ENCODE assay signal across 39 cellular contexts in the genomic region with DNA sequence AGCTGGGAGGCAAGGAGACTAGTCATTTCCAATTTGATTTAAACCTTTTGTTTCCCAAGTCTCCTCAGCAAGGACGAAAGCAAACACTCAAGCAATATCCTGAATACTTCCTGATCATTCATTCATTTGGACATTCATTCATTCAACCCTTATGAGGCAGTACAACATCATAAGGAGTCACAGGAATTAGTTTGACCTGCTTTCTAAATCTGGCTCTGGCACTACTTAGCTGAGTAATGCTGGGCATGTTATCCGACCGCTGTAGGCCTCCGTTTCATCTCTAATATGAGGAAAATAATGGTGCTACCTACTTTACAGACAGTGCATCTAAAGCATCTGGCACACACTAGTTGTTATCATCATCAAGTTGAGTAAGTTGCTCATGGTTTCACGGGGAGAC. TPM values are rescaled to one million over a fixed set of nuclear protein-coding genes. Genes with fewer than 3 reads are reported as not detected.
"Had no signal": no experiment of that assay in that cellular context is flagged by ENCODE, and none has a peak within 500 bp of the region (broad histone marks: within the 10 kb centered on the region; RNA-seq: fewer than 3 reads in every experiment).

No MANE protein-coding gene starts in this region.

- H3K36me3 ChIP-seq: adrenal gland, ascending aorta, brain microvascular endothelial cell, breast epithelium, cardiac muscle cell had no signal

- DNase-seq: activated effector memory CD4-positive, alpha-beta T cell treated with anti-CD3 and anti-CD28 coated beads, Interleukin-2, amount 50 U/mL, for 16 hours; activated effector memory CD4-positive, alpha-beta T cell treated with Interleukin-2 at 50 U/mL for 16 hours; activated gamma-delta T cell; activated gamma-delta T cell treated with Interleukin-2 at 50 U/mL for 16 hours; activated naive CD4-positive, alpha-beta T cell; activated naive CD4-positive, alpha-beta T cell treated with anti-CD3 and anti-CD28 coated beads for 36 hours; activated naive CD4-positive, alpha-beta T cell treated with anti-CD3 and anti-CD28 coated beads, Interleukin-2, amount 10 ng/mL, durations not matched to agents 7 days and 5 days; activated naive CD4-positive, alpha-beta T cell treated with anti-CD3 and anti-CD28 coated beads, Interleukin-2, amount 50 U/mL, for 16 hours; activated naive CD4-positive, alpha-beta T cell treated with Interleukin-2 at 50 U/mL for 16 hours; activated naive CD8-positive, alpha-beta T cell treated with anti-CD3 and anti-CD28 coated beads for 36 hours; activated naive CD8-positive, alpha-beta T cell treated with anti-CD3 and anti-CD28 coated beads, Interleukin-2, amount 10 ng/mL, durations not matched to agents 7 days and 5 days; activated naive CD8-positive, alpha-beta T cell treated with anti-CD3 and anti-CD28 coated beads, Interleukin-2, amount 50 U/mL, for 24 hours; activated T-cell treated with anti-CD3 and anti-CD28 coated beads, Interleukin-2, amount 50 U/mL, for 1 hour; activated T-cell treated with anti-CD3 and anti-CD28 coated beads, Interleukin-2, amount 50 U/mL, for 24 hours; activated T-cell treated with anti-CD3 and anti-CD28 coated beads, Interleukin-2, amount 50 U/mL, for 4 hours; activated T-cell treated with anti-CD3 and anti-CD28 coated beads, Interleukin-2, amount 50 U/mL, for 48 hours; activated T-cell treated with anti-CD3 and anti-CD28 coated beads, Interleukin-2, amount 50 U/mL, for 72 hours; adrenal gland; amniotic stem cell; amygdala; anterior cingulate cortex; aorta; body of pancreas; brain microvascular endothelial cell; caudate nucleus; central memory CD4-positive, alpha-beta T cell; cerebellar nuclear complex had no signal

- H3K9me3 Mint-ChIP-seq: activated naive CD4-positive, alpha-beta T cell treated with anti-CD3 and anti-CD28 coated beads for 36 hours; activated naive CD4-positive, alpha-beta T cell treated with anti-CD3 and anti-CD28 coated beads, Interleukin-2, amount 10 ng/mL, durations not matched to agents 7 days and 5 days; activated naive CD4-positive, alpha-beta T cell treated with anti-CD3 and anti-CD28 coated beads, Interleukin-2, amount 50 U/mL, for 24 hours; activated naive CD4-positive, alpha-beta T cell treated with anti-CD3 and anti-CD28 coated beads, Interleukin-2, amount 50 U/mL, for 72 hours; activated naive CD8-positive, alpha-beta T cell treated with anti-CD3 and anti-CD28 coated beads for 36 hours; activated naive CD8-positive, alpha-beta T cell treated with anti-CD3 and anti-CD28 coated beads, Interleukin-2, amount 10 ng/mL, durations not matched to agents 7 days and 5 days; activated naive CD8-positive, alpha-beta T cell treated with anti-CD3 and anti-CD28 coated beads, Interleukin-2, amount 50 U/mL, for 24 hours; activated T-cell treated with anti-CD3 and anti-CD28 coated beads, Interleukin-2, amount 50 U/mL, for 24 hours; activated T-cell treated with anti-CD3 and anti-CD28 coated beads, Interleukin-2, amount 50 U/mL, for 4 hours; activated T-helper 1 cell treated with anti-CD3 and anti-CD28 coated beads, Interleukin-12 subunit alpha, Interleukin-12 subunit beta, Interleukin-2, Interleukin-4 antibody, amounts not matched to agents 30 ng/mL and 10 ng/mL and 1 ng/mL, durations not matched to agents 14 hours and 24 hours and 36 hours; activated T-helper 17 cell treated with anti-CD3 and anti-CD28 coated beads, Interleukin-2, amount 50 U/mL, for 72 hours; activated T-helper 2 cell treated with anti-CD3 and anti-CD28 coated beads, Interferon-gamma antibody, Interleukin-2, Interleukin-4, amounts not matched to agents 10 μg/mL and 5 μg/mL and 100 μg/mL, durations not matched to agents 14 hours and 24 hours and 36 hours; brain; central memory CD8-positive, alpha-beta T cell had no signal

- FAIRE-seq: astrocyte had no signal

- H3K27me3 Mint-ChIP-seq: activated naive CD8-positive, alpha-beta T cell treated with anti-CD3 and anti-CD28 coated beads for 36 hours; activated naive CD8-positive, alpha-beta T cell treated with anti-CD3 and anti-CD28 coated beads, Interleukin-2, amount 10 ng/mL, durations not matched to agents 7 days and 5 days; central memory CD8-positive, alpha-beta T cell had no signal

- H3K27ac ChIP-seq: adrenal gland, ascending aorta, body of pancreas, brain microvascular endothelial cell, breast epithelium, cardiac muscle cell had no signal

- H3K36me3 Mint-ChIP-seq: activated naive CD4-positive, alpha-beta T cell treated with anti-CD3 and anti-CD28 coated beads, Interleukin-2, amount 10 ng/mL, durations not matched to agents 7 days and 5 days; activated naive CD4-positive, alpha-beta T cell treated with anti-CD3 and anti-CD28 coated beads, Interleukin-2, amount 50 U/mL, for 24 hours; activated naive CD4-positive, alpha-beta T cell treated with anti-CD3 and anti-CD28 coated beads, Interleukin-2, amount 50 U/mL, for 72 hours; activated naive CD8-positive, alpha-beta T cell; activated naive CD8-positive, alpha-beta T cell treated with anti-CD3 and anti-CD28 coated beads for 36 hours; activated naive CD8-positive, alpha-beta T cell treated with anti-CD3 and anti-CD28 coated beads, Interleukin-2, amount 10 ng/mL, durations not matched to agents 7 days and 5 days; brain had no signal

- H3K4me3 Mint-ChIP-seq: activated naive CD4-positive, alpha-beta T cell treated with anti-CD3 and anti-CD28 coated beads for 36 hours; activated naive CD4-positive, alpha-beta T cell treated with anti-CD3 and anti-CD28 coated beads, Interleukin-2, amount 10 ng/mL, durations not matched to agents 7 days and 5 days; activated naive CD4-positive, alpha-beta T cell treated with anti-CD3 and anti-CD28 coated beads, Interleukin-2, amount 50 U/mL, for 24 hours; activated naive CD8-positive, alpha-beta T cell; activated naive CD8-positive, alpha-beta T cell treated with anti-CD3 and anti-CD28 coated beads for 36 hours; activated naive CD8-positive, alpha-beta T cell treated with anti-CD3 and anti-CD28 coated beads, Interleukin-2, amount 10 ng/mL, durations not matched to agents 7 days and 5 days; activated naive CD8-positive, alpha-beta T cell treated with anti-CD3 and anti-CD28 coated beads, Interleukin-2, amount 50 U/mL, for 24 hours; activated T-cell treated with anti-CD3 and anti-CD28 coated beads, Interleukin-2, amount 50 U/mL, for 24 hours; activated T-cell treated with anti-CD3 and anti-CD28 coated beads, Interleukin-2, amount 50 U/mL, for 4 hours; activated T-cell treated with anti-CD3 and anti-CD28 coated beads, Interleukin-2, amount 50 U/mL, for 72 hours; activated T-helper 1 cell treated with anti-CD3 and anti-CD28 coated beads, Interleukin-12 subunit alpha, Interleukin-12 subunit beta, Interleukin-2, Interleukin-4 antibody, amounts not matched to agents 30 ng/mL and 10 ng/mL and 1 ng/mL, durations not matched to agents 14 hours and 24 hours and 36 hours; activated T-helper 17 cell treated with anti-CD3 and anti-CD28 coated beads, Interleukin-2, amount 50 U/mL, for 72 hours; brain; central memory CD8-positive, alpha-beta T cell had no signal

- H3K4me1 Mint-ChIP-seq: activated naive CD4-positive, alpha-beta T cell treated with anti-CD3 and anti-CD28 coated beads, Interleukin-2, amount 10 ng/mL, durations not matched to agents 7 days and 5 days; activated naive CD4-positive, alpha-beta T cell treated with anti-CD3 and anti-CD28 coated beads, Interleukin-2, amount 50 U/mL, for 24 hours; activated naive CD8-positive, alpha-beta T cell treated with anti-CD3 and anti-CD28 coated beads for 36 hours; activated naive CD8-positive, alpha-beta T cell treated with anti-CD3 and anti-CD28 coated beads, Interleukin-2, amount 10 ng/mL, durations not matched to agents 7 days and 5 days; activated naive CD8-positive, alpha-beta T cell treated with anti-CD3 and anti-CD28 coated beads, Interleukin-2, amount 50 U/mL, for 24 hours; activated T-helper 17 cell treated with anti-CD3 and anti-CD28 coated beads, Interleukin-2, amount 50 U/mL, for 72 hours; central memory CD8-positive, alpha-beta T cell had no signal

- H3K9me3 ChIP-seq: adrenal gland, ascending aorta, body of pancreas, breast epithelium had no signal

- H3K27me3 ChIP-seq: adrenal gland, ascending aorta, body of pancreas, brain microvascular endothelial cell, breast epithelium, cardiac muscle cell had no signal

- H3K4me3 ChIP-seq: adrenal gland, ascending aorta, body of pancreas, breast epithelium, cardiac muscle cell had no signal

- H3K27ac Mint-ChIP-seq: activated naive CD4-positive, alpha-beta T cell treated with anti-CD3 and anti-CD28 coated beads for 36 hours; activated naive CD4-positive, alpha-beta T cell treated with anti-CD3 and anti-CD28 coated beads, Interleukin-2, amount 10 ng/mL, durations not matched to agents 7 days and 5 days; activated naive CD4-positive, alpha-beta T cell treated with anti-CD3 and anti-CD28 coated beads, Interleukin-2, amount 50 U/mL, for 24 hours; activated naive CD8-positive, alpha-beta T cell; activated naive CD8-positive, alpha-beta T cell treated with anti-CD3 and anti-CD28 coated beads for 36 hours; activated naive CD8-positive, alpha-beta T cell treated with anti-CD3 and anti-CD28 coated beads, Interleukin-2, amount 10 ng/mL, durations not matched to agents 7 days and 5 days; activated naive CD8-positive, alpha-beta T cell treated with anti-CD3 and anti-CD28 coated beads, Interleukin-2, amount 50 U/mL, for 24 hours; activated T-cell treated with anti-CD3 and anti-CD28 coated beads, Interleukin-2, amount 50 U/mL, for 24 hours; activated T-cell treated with anti-CD3 and anti-CD28 coated beads, Interleukin-2, amount 50 U/mL, for 72 hours; activated T-helper 1 cell treated with anti-CD3 and anti-CD28 coated beads, Interleukin-12 subunit alpha, Interleukin-12 subunit beta, Interleukin-2, Interleukin-4 antibody, amounts not matched to agents 30 ng/mL and 10 ng/mL and 1 ng/mL, durations not matched to agents 14 hours and 24 hours and 36 hours; activated T-helper 17 cell treated with anti-CD3 and anti-CD28 coated beads, Interleukin-2, amount 50 U/mL, for 72 hours; activated T-helper 2 cell treated with anti-CD3 and anti-CD28 coated beads, Interferon-gamma antibody, Interleukin-2, Interleukin-4, amounts not matched to agents 10 μg/mL and 5 μg/mL and 100 μg/mL, durations not matched to agents 14 hours and 24 hours and 36 hours had no signal

- ATAC-seq: activated naive CD4-positive, alpha-beta T cell treated with anti-CD3 and anti-CD28 coated beads, Interleukin-2, amount 50 U/mL, for 72 hours; activated naive CD8-positive, alpha-beta T cell treated with anti-CD3 and anti-CD28 coated beads, Interleukin-2, amount 50 U/mL, for 24 hours; activated T-cell treated with anti-CD3 and anti-CD28 coated beads, Interleukin-2, amount 50 U/mL, for 4 hours; activated T-cell treated with anti-CD3 and anti-CD28 coated beads, Interleukin-2, amount 50 U/mL, for 72 hours; activated T-helper 17 cell treated with anti-CD3 and anti-CD28 coated beads, Interleukin-2, amount 50 U/mL, for 72 hours; body of pancreas had no signal

- H3K4me1 ChIP-seq: adrenal gland, ascending aorta, body of pancreas, breast epithelium had no signal

RNA-seq across cellular contexts. Expression of a gene that starts 11.7 kb away (rescaled TPM):
- total RNA-seq: activated naive CD8-positive, alpha-beta T cell treated with anti-CD3 and anti-CD28 coated beads, Interleukin-2, amount 10 ng/mL, durations not matched to agents 7 days and 5 days; ascending aorta had no signal
